In the genomic region with DNA sequence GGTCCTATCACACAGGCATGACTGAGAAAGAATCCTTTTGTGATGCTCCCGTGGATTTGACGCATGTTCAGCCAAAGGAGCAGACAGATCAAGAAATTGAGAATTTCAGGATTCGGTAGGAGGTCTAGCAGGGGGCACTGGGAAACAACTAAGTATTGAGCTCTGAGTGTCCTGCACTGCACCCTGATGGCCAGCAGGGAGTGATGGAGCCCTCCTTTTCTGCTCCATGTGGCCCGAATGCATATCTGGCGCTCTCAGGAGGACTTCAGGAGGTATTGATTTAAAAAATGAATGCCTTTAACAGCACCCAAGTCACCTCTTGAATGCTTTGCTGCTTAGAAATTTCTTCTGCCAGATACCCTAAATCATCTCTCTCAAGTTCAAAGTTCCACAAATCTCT, we compare ENCODE assay signal across 13 cellular contexts. TPM values are rescaled to one million over a fixed set of nuclear protein-coding genes. Genes with fewer than 3 reads are reported as not detected.
DNase-seq lines count a peak whose midpoint lies in the region; FAIRE-seq and TF ChIP-seq lines count a peak whose summit lies in the region.
"Had no signal": no experiment of that assay in that cellular context is flagged by ENCODE, and none has a peak within 500 bp of the region (broad histone marks: within the 10 kb centered on the region; RNA-seq: fewer than 3 reads in every experiment).

No MANE protein-coding gene starts in this region.

- no peak overlapping the region for H3K27ac ChIP-seq in 22Rv1
- H3K27ac ChIP-seq in brain microvascular endothelial cell, result no peak overlapping the region
- no peak overlapping the region for H3K27ac ChIP-seq in kidney (ENCODE audit: low read depth in 2 of 2, low read length in 2 of 2)

- intact Hi-C loops in kidney (cut with DNase I), result no loop called here

- no peaks in the 10 kb centered on the region for H3K9me3 ChIP-seq in kidney (ENCODE audit: control insufficient read depth in 1 of 2, low read length in 2 of 2)
- H3K9me3 ChIP-seq: BE2C had no signal

- no peak for FAIRE-seq in kidney (lab: Jason Lieb, UNC)
- FAIRE-seq: colon, GM19239 had no signal

- DNase-seq in GM12865 (ENCODE audit: low read depth), result peak; percentile 31
- peak; percentile 5 for DNase-seq in LHCN-M2 (ENCODE audit: low read depth)
- no peak for DNase-seq in brain microvascular endothelial cell
- DNase-seq in NCI-H2171 treated with DMSO at 0.1 percent for 48 hours (lab: John Stamatoyannopoulos, UW), result no peak
- no peak for DNase-seq in AG08395 (ENCODE audit: low spot score)
- DNase-seq in kidney, result no peak
- DNase-seq in anterior cingulate cortex (lab: John Stamatoyannopoulos, UW), result no peak
- DNase-seq: activated CD4-positive, alpha-beta memory T cell treated with anti-CD3 and anti-CD28 coated beads for 36 hours; BE2C; NCI-H1105 treated with DMSO at 0.1 percent for 48 hours had no signal

- H3K27me3 ChIP-seq in brain microvascular endothelial cell (replicated peaks), result no peaks in the 10 kb centered on the region
- H3K27me3 ChIP-seq: BE2C had no signal

- H3K9ac ChIP-seq in kidney (ENCODE audit: low read length in 2 of 2), result no peak overlapping the region

- H3K4me1 ChIP-seq in kidney (ENCODE audit: control insufficient read depth in 1 of 2, insufficient read depth in 1 of 2, low read depth in 1 of 2, low read length in 2 of 2), result no peaks in the 10 kb centered on the region
- H3K4me1 ChIP-seq: BE2C had no signal

- in situ Hi-C loops in brain microvascular endothelial cell (cut with HindIII; ENCODE audit: low pct_ligation_motif_present, low sequenced_read_pairs), result no loop called here

- TF ChIP-seq CTCF in 22Rv1 (IDR thresholded peaks at IDR 0.05), result peak; percentile 54
- peak; percentile 38 for TF ChIP-seq CTCF in GM12865 (IDR thresholded peaks at IDR 0.05; ENCODE audit: insufficient read depth, low read depth, low read length, missing control alignments)
- peak; percentile 41 for TF ChIP-seq CTCF in brain microvascular endothelial cell (IDR thresholded peaks at IDR 0.05; ENCODE audit: low read depth, low read length, missing control alignments)
- TF ChIP-seq CTCF in kidney (IDR thresholded peaks at IDR 0.05; ENCODE audit: borderline replicate concordance, extremely low read depth, insufficient read depth), result no peak

- H3K36me3 ChIP-seq in brain microvascular endothelial cell (replicated peaks) (no peaks in the 10 kb centered on the region), kidney (ENCODE audit: control insufficient read depth in 1 of 2, insufficient read depth in 2 of 2, low read length in 2 of 2) (no peaks in the 10 kb centered on the region)
- H3K36me3 ChIP-seq: BE2C had no signal

- no peak overlapping the region for H3K4me3 ChIP-seq in GM12865 (ENCODE audit: low read depth, low read length)
- H3K4me3 ChIP-seq in brain microvascular endothelial cell (ENCODE audit: low read depth, low read length), result no peak overlapping the region
- no peak overlapping the region for H3K4me3 ChIP-seq in kidney (ENCODE audit: low read length in 2 of 2)

RNA-seq across cellular contexts. Expression of a gene that starts 58.0 kb away (rescaled TPM):
- total RNA-seq in LHCN-M2 (2014; rRNA removed) (7.5 and 11.5 TPM in 2 replicates), kidney (6.6 TPM)
- 1.9 TPM for polyA plus RNA-seq in LHCN-M2 (2012)
- 1.0 TPM for polyA plus RNA-seq in kidney (ENCODE audit: insufficient read depth, low read depth, low replicate concordance)

Comparison
In these comparisons a context has a peak if more than half of its experiments do, and no peak if none do; other contexts are left out.
1. DNase-seq: peak in GM12865 (single experiment) and LHCN-M2 (single experiment); none in brain microvascular endothelial cell (single experiment), NCI-H2171 treated with DMSO at 0.1 percent for 48 hours (single experiment), AG08395 (single experiment), kidney (single experiment) and anterior cingulate cortex (0 of 58).